In genomic region chr3:181782306-181782924, GRCh38 we compare ENCODE assay signal across 13 cellular contexts.
DNase-seq lines count a peak whose midpoint lies in the region; ATAC-seq, FAIRE-seq and TF ChIP-seq lines count a peak whose summit lies in the region.
"Had no signal": no experiment of that assay in that cellular context is flagged by ENCODE, and none has a peak within 500 bp of the region (broad histone marks: within the 10 kb centered on the region; RNA-seq: fewer than 3 reads in every experiment).

No MANE protein-coding gene starts in this region.

- no peak overlapping the region for H2BK120ac ChIP-seq in H1 (replicated peaks; ENCODE audit: low read depth, low read length)

- TF ChIP-seq EP300 in H1 (IDR thresholded peaks at IDR 0.05; ENCODE audit: borderline replicate concordance in 1 of 2, low read depth in 2 of 2, low read length in 2 of 2) = no peak

- H4K8ac ChIP-seq in H1 (ENCODE audit: extremely low read depth, insufficient read depth, low read length) = no peak overlapping the region

- H2BK15ac ChIP-seq in H1 (ENCODE audit: low read length) = no peak overlapping the region

- FAIRE-seq in H1 (lab: Jason Lieb, UNC) = no peak

- H3K27me3 ChIP-seq in H1 (replicated peaks in 1 of 4; ENCODE audit: control insufficient read depth in 3 of 4, extremely low read depth in 1 of 4, insufficient read depth in 3 of 4, low read length in 3 of 4) = no peaks in the 10 kb centered on the region
- H3K27me3 ChIP-seq in Karpas-422 (ENCODE audit: low read length) = no peaks in the 10 kb centered on the region
- H3K27me3 ChIP-seq: BLaER1 treated with 17β-estradiol and CSF1 and Interleukin-3, amounts not matched to agents 10 nM and 100 nM; colonic mucosa had no signal

- peak overlapping the region; percentile 37 for H3K27ac Mint-ChIP-seq in mesothelial cell of epicardium

- no peak overlapping the region for H3K4me3 ChIP-seq in H1 (ENCODE audit: extremely low read depth in 1 of 4, insufficient read depth in 2 of 4, low read depth in 3 of 4, low read length in 4 of 4)
- H3K4me3 ChIP-seq in Karpas-422 (ENCODE audit: low read length) = no peak overlapping the region
- H3K4me3 ChIP-seq: colonic mucosa had no signal

- no peak overlapping the region for H3K4ac ChIP-seq in H1 (replicated peaks; ENCODE audit: insufficient read length, low read depth, low read length)

- H2BK5ac ChIP-seq in H1 (ENCODE audit: low read depth, low read length) = no peak overlapping the region; the same call in 1 of the 2 replicates

- POLR2A ChIA-PET in H1 (lab: Charles Lee; ENCODE audit: partially characterized antibody) = no interaction called here

- no peaks in the 10 kb centered on the region for H3K36me3 Mint-ChIP-seq in mesothelial cell of epicardium

- H3K23ac ChIP-seq in H1 (ENCODE audit: insufficient read length) = no peak overlapping the region

- peaks cover 0 to 4% (median 0%) of the 10 kb centered on the region in 4 experiments; a peak in 2 of 7 replicates for H3K4me1 ChIP-seq in H1 (replicated peaks in 1 of 4; ENCODE audit: control insufficient read depth in 3 of 4, insufficient read depth in 4 of 4, low read length in 3 of 4)
- no peaks in the 10 kb centered on the region for H3K4me1 ChIP-seq in Karpas-422 (ENCODE audit: low read length)
- H3K4me1 ChIP-seq: colonic mucosa had no signal

- H3K14ac ChIP-seq in H1 (ENCODE audit: insufficient read length) = no peak overlapping the region

- H3K27me3 Mint-ChIP-seq in mesothelial cell of epicardium (ENCODE audit: low read depth) = no peaks in the 10 kb centered on the region

- TF ChIP-seq CTCF in H1 (IDR thresholded peaks at IDR 0.05; ENCODE audit: control extremely low read depth in 1 of 3, insufficient read depth in 1 of 3, low read depth in 1 of 3, low read length in 3 of 3) = no peak
- TF ChIP-seq CTCF in mesothelial cell of epicardium (IDR thresholded peaks at IDR 0.05; ENCODE audit: unreplicated experiment) = no peak

- CTCF ChIA-PET in H1 (lab: Charles Lee; ENCODE audit: partially characterized antibody) = interaction anchor here (2.0 kb wide), 1 partner anchor 11 kb away, joined by 6 read pairs; no protein-coding TSS in a partner anchor

- H3K27ac ChIP-seq in H1 (ENCODE audit: low read depth, low read length) = no peak overlapping the region
- H3K27ac ChIP-seq in Karpas-422 (ENCODE audit: low read length) = no peak overlapping the region
- H3K27ac ChIP-seq: colonic mucosa had no signal

- TF ChIP-seq RAD21 in H1 (IDR thresholded peaks at IDR 0.05 in 1 of 2, conservative IDR thresholded peaks at IDR 0.05 in 1 of 2; ENCODE audit: low read depth in 2 of 2, low read length in 2 of 2) = no peak

- no peak overlapping the region for H2AFZ ChIP-seq in H1 (ENCODE audit: low read length)
- H2AFZ ChIP-seq in Karpas-422 (ENCODE audit: low read length) = no peak overlapping the region

- no peak overlapping the region for H2BK12ac ChIP-seq in H1 (ENCODE audit: low read depth, low read length)

- no peak overlapping the region for H3K4me2 ChIP-seq in H1 (ENCODE audit: insufficient read depth in 1 of 2, low read depth in 2 of 2, low read length in 2 of 2)
- H3K4me2 ChIP-seq in Karpas-422 (ENCODE audit: low read depth, low read length, poor library complexity, severe bottlenecking) = no peak overlapping the region

- no peak overlapping the region for H4K91ac ChIP-seq in H1 (replicated peaks; ENCODE audit: insufficient read length, low read length)

- H3K23me2 ChIP-seq in H1 (ENCODE audit: low read depth, low read length) = no peaks in the 10 kb centered on the region

- H4K20me1 ChIP-seq in H1 (replicated peaks in 1 of 2; ENCODE audit: control insufficient read depth in 1 of 2, insufficient read depth in 2 of 2, low read length in 2 of 2) (no peaks in the 10 kb centered on the region), Karpas-422 (ENCODE audit: insufficient read depth, low read depth, low read length) (no peaks in the 10 kb centered on the region)
- H4K20me1 ChIP-seq: BLaER1 treated with 17β-estradiol and CSF1 and Interleukin-3, amounts not matched to agents 10 nM and 100 nM had no signal

- no peak for ATAC-seq in GM19452 (IDR thresholded peaks at IDR 0.05; ENCODE audit: unreplicated experiment)
- ATAC-seq: Right ventricle myocardium inferior had no signal

- H3K79me1 ChIP-seq in H1 (ENCODE audit: low read depth, low read length) = no peaks in the 10 kb centered on the region

- H3K4me3 Mint-ChIP-seq in mesothelial cell of epicardium = no peak overlapping the region

- H3K36me3 ChIP-seq in H1 (ENCODE audit: control insufficient read depth in 2 of 4, insufficient read depth in 4 of 4, low read length in 3 of 4) (no peaks in the 10 kb centered on the region), Karpas-422 (ENCODE audit: insufficient read depth, low read length) (no peaks in the 10 kb centered on the region)
- H3K36me3 ChIP-seq: BLaER1 treated with 17β-estradiol and CSF1 and Interleukin-3, amounts not matched to agents 10 nM and 100 nM; colonic mucosa had no signal

- H3K9ac ChIP-seq in H1 (replicated peaks in 1 of 4; ENCODE audit: extremely low read depth in 1 of 4, low read depth in 3 of 4, low read length in 3 of 4) (no peak overlapping the region), Karpas-422 (ENCODE audit: low read length) (no peak overlapping the region)

- peak overlapping the region; percentile 41; the same call in 1 of the 2 replicates for H2AK5ac ChIP-seq in H1 (ENCODE audit: low read depth, low read length)

- H3K56ac ChIP-seq in H1 (replicated peaks; ENCODE audit: insufficient read length, low read depth, low read length) = no peak overlapping the region

- H3K18ac ChIP-seq in H1 (ENCODE audit: extremely low read depth, low read length) = peak overlapping the region; percentile 2; the same call in 1 of the 2 replicates

- H3K9me3 Mint-ChIP-seq in mesothelial cell of epicardium = no peaks in the 10 kb centered on the region

- 31% methylated on average over 1 of the region's 1 CpG; no CpG with 5 or more reads in 1 of the 2 experiments for WGBS in H1 (ENCODE audit: extremely low coverage in 1 of 2, insufficient coverage in 1 of 2, insufficient read length in 1 of 2, insufficient replicate concordance in 2 of 2, low coverage in 1 of 2, low lambda C conversion rate in 2 of 2, missing lambda C conversion rate in 1 of 2), 2 experiments

- no peak overlapping the region for H4K5ac ChIP-seq in H1 (ENCODE audit: insufficient read length, low read depth, low read length)

- DNase-seq in EL (peak; percentile 1), OCI-M1 (lab: John Stamatoyannopoulos, UW) (peak; percentile 20), H1 (ENCODE audit: low read depth in 1 of 2, low spot score in 2 of 2) (no peak), mesothelial cell of epicardium (ENCODE audit: low spot score in 2 of 2, unreplicated experiment in 2 of 2) (no peak), Karpas-422 (no peak)
- DNase-seq in activated CD4-positive, alpha-beta T cell treated with anti-CD3 and anti-CD28 coated beads, Interleukin-2, amount 50 U/mL, for 48 hours = no peak
- DNase-seq in activated CD8-positive, alpha-beta memory T cell treated with anti-CD3 and anti-CD28 coated beads, Interleukin-2, amount 50 U/mL, for 4 hours = no peak
- DNase-seq: activated CD4-positive, CD25-positive, alpha-beta regulatory T cell; colonic mucosa; NCI-H2029 had no signal

- TF ChIP-seq POLR2A in H1 (IDR thresholded peaks at IDR 0.05; ENCODE audit: control extremely low read depth in 1 of 2, low read depth in 2 of 2, low read length in 2 of 2) = no peak

- H3K79me2 ChIP-seq in H1 (ENCODE audit: control insufficient read depth in 1 of 2, insufficient read depth in 2 of 2, low read length in 2 of 2) = no peaks in the 10 kb centered on the region
- H3K79me2 ChIP-seq in Karpas-422 (ENCODE audit: low read length) = no peaks in the 10 kb centered on the region

- H2BK20ac ChIP-seq in H1 (ENCODE audit: low read length) = no peak overlapping the region

- H3K4me1 Mint-ChIP-seq in mesothelial cell of epicardium = peaks cover 7% of the 10 kb centered on the region

- H3K9me3 ChIP-seq in H1 (ENCODE audit: insufficient read depth in 2 of 2, low read depth in 1 of 2, low read length in 1 of 2) (no peaks in the 10 kb centered on the region; a peak in 1 of 4 replicates), Karpas-422 (ENCODE audit: low read length) (no peaks in the 10 kb centered on the region)
- H3K9me3 ChIP-seq: BLaER1 treated with 17β-estradiol and CSF1 and Interleukin-3, amounts not matched to agents 10 nM and 100 nM; colonic mucosa had no signal

- no peaks in the 10 kb centered on the region for H3K9me2 ChIP-seq in Karpas-422 (replicated peaks; ENCODE audit: insufficient read depth, low read length)

TF ChIP-seq in H1, 55 proteins besides CTCF, POLR2A, EP300 and RAD21:
- TF ChIP-seq BACH1 (IDR thresholded peaks at IDR 0.05; ENCODE audit: low read length) = peak; percentile 99
- peak; percentile 97 for TF ChIP-seq MAFK (IDR thresholded peaks at IDR 0.05; ENCODE audit: low read depth, low read length)
- TF ChIP-seq CHD1 (IDR thresholded peaks at IDR 0.05; ENCODE audit: low read depth, low read length) = no peak
- 0 out of 2 replicates have a peak, but pooled peaks have one; percentile 60 for TF ChIP-seq JUND (IDR thresholded peaks at IDR 0.05; ENCODE audit: low read length)

Comparison
In these comparisons a context has a peak if more than half of its experiments do, and no peak if none do; other contexts are left out.
1. DNase-seq: peak in EL (single experiment) and OCI-M1 (single experiment); none in H1 (0 of 2), mesothelial cell of epicardium (0 of 2), activated CD4-positive, alpha-beta T cell treated with anti-CD3 and anti-CD28 coated beads, Interleukin-2, amount 50 U/mL, for 48 hours (0 of 2), Karpas-422 (single experiment) and activated CD8-positive, alpha-beta memory T cell treated with anti-CD3 and anti-CD28 coated beads, Interleukin-2, amount 50 U/mL, for 4 hours (single experiment).